In the genomic region with DNA sequence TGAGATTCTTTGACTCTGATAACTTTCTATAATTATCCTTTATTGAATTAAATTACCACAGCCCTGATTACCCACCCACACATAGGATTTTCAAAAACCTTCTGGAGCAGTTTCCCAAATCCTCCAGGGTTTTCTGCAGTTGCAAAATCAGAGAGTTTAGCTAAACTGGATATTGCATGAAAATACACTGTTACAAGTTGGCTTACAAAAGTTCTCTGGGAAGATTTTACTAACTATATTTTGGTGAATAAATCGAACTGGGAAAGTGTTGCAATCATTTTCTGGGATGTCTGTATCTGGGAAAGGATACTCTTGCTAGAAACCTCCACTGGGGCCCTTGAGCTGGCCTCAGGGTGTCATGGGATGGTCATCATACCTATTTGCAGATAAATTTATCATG, we compare ENCODE assay signal across 20 cellular contexts.
DNase-seq lines count a peak whose midpoint lies in the region; ATAC-seq, FAIRE-seq and TF ChIP-seq lines count a peak whose summit lies in the region.
"Had no signal": no experiment of that assay in that cellular context is flagged by ENCODE, and none has a peak within 500 bp of the region (broad histone marks: within the 10 kb centered on the region; RNA-seq: fewer than 3 reads in every experiment).

No MANE protein-coding gene starts in this region.

- no peaks in the 10 kb centered on the region for H3F3A ChIP-seq in smooth muscle cell (ENCODE audit: low read depth)

- CTCF ChIA-PET in K562 (lab: Yijun Ruan, JAX; ENCODE audit: low intra/inter-chr PET ratio): no interaction called here

- H3K9me3 ChIP-seq in K562 (replicated peaks; ENCODE audit: control insufficient read depth, insufficient read depth, low read depth, low read length): no peaks in the 10 kb centered on the region
- no peaks in the 10 kb centered on the region for H3K9me3 ChIP-seq in smooth muscle cell (replicated peaks; ENCODE audit: low read depth)

- H3K27ac ChIP-seq in K562 (ENCODE audit: extremely low read depth, low read depth, low read length) (no peak overlapping the region), smooth muscle cell (ENCODE audit: low read depth) (peak overlapping the region; percentile 30)
- H3K27ac ChIP-seq: BLaER1 treated with 17β-estradiol and CSF1 and Interleukin-3, amounts not matched to agents 10 nM and 100 nM had no signal

- TF ChIP-seq CTCF in AG10803 (conservative IDR thresholded peaks at IDR 0.05; ENCODE audit: low read length) (no peak), K562 (IDR thresholded peaks at IDR 0.05 in 2 of 3, conservative IDR thresholded peaks at IDR 0.05 in 1 of 3; ENCODE audit: insufficient read depth in 2 of 3, low read depth in 1 of 3, low read length in 3 of 3) (no peak), fibroblast of villous mesenchyme (IDR thresholded peaks at IDR 0.05; ENCODE audit: insufficient read depth, low read depth, low read length) (no peak), smooth muscle cell (IDR thresholded peaks at IDR 0.05; ENCODE audit: borderline replicate concordance, insufficient read depth, poor library complexity, severe bottlenecking) (no peak), foreskin fibroblast (IDR thresholded peaks at IDR 0.05; ENCODE audit: low read depth, low read length) (no peak)

- intact Hi-C loops in K562 (cut with micrococcal nuclease): no loop called here

- no peak for ATAC-seq in K562
- no peak for ATAC-seq in HG03097 (IDR thresholded peaks at IDR 0.05; ENCODE audit: low FRiP score, unreplicated experiment)
- ATAC-seq: CD8-positive, alpha-beta T cell; Panc1 had no signal

- no peaks in the 10 kb centered on the region for H3K9me1 ChIP-seq in K562 (ENCODE audit: control insufficient read depth, insufficient read depth, low read length)

- H3K36me3 ChIP-seq in K562 (ENCODE audit: control insufficient read depth, insufficient read depth, low read length) (no peaks in the 10 kb centered on the region), smooth muscle cell (ENCODE audit: low read depth) (peaks cover 5% of the 10 kb centered on the region)
- H3K36me3 ChIP-seq: BLaER1 treated with 17β-estradiol and CSF1 and Interleukin-3, amounts not matched to agents 10 nM and 100 nM had no signal

- H3K4me3 ChIP-seq in AG10803 (ENCODE audit: low read length) (no peak overlapping the region), K562 (no peak overlapping the region), fibroblast of villous mesenchyme (ENCODE audit: low read depth, low read length) (no peak overlapping the region), smooth muscle cell (no peak overlapping the region), foreskin fibroblast (ENCODE audit: low read depth in 1 of 2, low read length in 2 of 2) (no peak overlapping the region)
- H3K4me3 ChIP-seq: BLaER1 treated with 17β-estradiol and CSF1 and Interleukin-3, amounts not matched to agents 10 nM and 100 nM had no signal

- no peak for TF ChIP-seq EP300 in K562 (IDR thresholded peaks at IDR 0.05; ENCODE audit: low read length)

- H3K27me3 ChIP-seq in K562 (ENCODE audit: control insufficient read depth in 2 of 2, insufficient read depth in 2 of 2, low read length in 2 of 2): no peaks in the 10 kb centered on the region; a peak in 1 of 5 replicates
- H3K27me3 ChIP-seq in smooth muscle cell (ENCODE audit: low read depth): no peaks in the 10 kb centered on the region
- H3K27me3 ChIP-seq: BLaER1 treated with 17β-estradiol and CSF1 and Interleukin-3, amounts not matched to agents 10 nM and 100 nM had no signal

- H3K4me2 ChIP-seq in K562 (ENCODE audit: insufficient read depth, low read length) (no peak overlapping the region), smooth muscle cell (peak overlapping the region; percentile 38)
- H3K4me2 ChIP-seq: BLaER1 treated with 17β-estradiol and CSF1 and Interleukin-3, amounts not matched to agents 10 nM and 100 nM had no signal

- POLR2A ChIA-PET in K562 (lab: Yijun Ruan, JAX): interaction anchor here (1.2 kb wide), 1 partner anchor 19 kb away, joined by 3 read pairs; no protein-coding TSS in a partner anchor

- TF ChIP-seq RAD21 in K562 (CRISPR knock-in tag; conservative IDR thresholded peaks at IDR 0.05 in 1 of 2, IDR thresholded peaks at IDR 0.05 in 1 of 2): no peak

- WGBS in K562 (ENCODE audit: insufficient coverage, low coverage, missing lambda C conversion rate): 6% methylated on average over 1 of the region's 1 CpG
- 13% methylated on average over 1 of the region's 1 CpG for WGBS in smooth muscle cell (ENCODE audit: low lambda C conversion rate)

- DNase-seq in AG10803 (ENCODE audit: low read depth) (peak; percentile 49), K562 (ENCODE audit: extremely low read depth in 1 of 4, low spot score in 3 of 4) (no peak), fibroblast of villous mesenchyme (ENCODE audit: low read depth) (peak; percentile 10), smooth muscle cell (lab: John Stamatoyannopoulos, UW; ENCODE audit: unreplicated experiment) (no peak), foreskin fibroblast (no peak), DMS153 treated with DMSO at 0.1 percent for 48 hours (lab: John Stamatoyannopoulos, UW; ENCODE audit: unreplicated experiment) (no peak), NCI-H226 (no peak)
- DNase-seq: Calu3; CD8-positive, alpha-beta T cell; DMS53; HFFc6; Karpas-422; NCI-H1417 treated with DMSO at 0.1 percent for 48 hours; NCI-H1930; NCI-H446 treated with DMSO at 0.1 percent for 48 hours had no signal

- no peak for FAIRE-seq in K562 (lab: Jason Lieb, UNC)
- FAIRE-seq: A204.1, H54 had no signal

- in situ Hi-C loops in K562 (cut with MboI): no loop called here

- H3K79me2 ChIP-seq in K562 (ENCODE audit: control insufficient read depth, insufficient read depth, low read length) (no peaks in the 10 kb centered on the region), smooth muscle cell (ENCODE audit: low read depth) (no peaks in the 10 kb centered on the region)

- no peak for TF ChIP-seq POLR2A in K562 (conservative IDR thresholded peaks at IDR 0.05)

- no peaks in the 10 kb centered on the region for H4K20me1 ChIP-seq in K562 (replicated peaks; ENCODE audit: control insufficient read depth, insufficient read depth, low read length)
- H4K20me1 ChIP-seq in smooth muscle cell (ENCODE audit: low read depth): no peaks in the 10 kb centered on the region
- H4K20me1 ChIP-seq: BLaER1 treated with 17β-estradiol and CSF1 and Interleukin-3, amounts not matched to agents 10 nM and 100 nM had no signal

- no peak overlapping the region for H2AFZ ChIP-seq in K562 (ENCODE audit: low read depth, low read length)
- H2AFZ ChIP-seq in smooth muscle cell (ENCODE audit: low read depth): no peak overlapping the region

- H3K4me1 ChIP-seq in K562 (replicated peaks in 1 of 2; ENCODE audit: control insufficient read depth in 2 of 2, insufficient read depth in 2 of 2, low read length in 2 of 2): no peaks in the 10 kb centered on the region
- peaks cover 5% of the 10 kb centered on the region for H3K4me1 ChIP-seq in smooth muscle cell (ENCODE audit: low read depth)
- H3K4me1 ChIP-seq: BLaER1 treated with 17β-estradiol and CSF1 and Interleukin-3, amounts not matched to agents 10 nM and 100 nM had no signal

- no peak overlapping the region for H3K9ac ChIP-seq in K562 (ENCODE audit: insufficient read depth in 1 of 2, low read depth in 2 of 2, low read length in 2 of 2)
- no peak overlapping the region for H3K9ac ChIP-seq in smooth muscle cell (ENCODE audit: low read depth)
- H3K9ac ChIP-seq: BLaER1 treated with 17β-estradiol and CSF1 and Interleukin-3, amounts not matched to agents 10 nM and 100 nM had no signal

- BruUV-seq in K562 (replicated peaks; lab: Mats Ljungman, UMichigan): no TSS peak

TF ChIP-seq in K562, 482 proteins besides CTCF, POLR2A, EP300 and RAD21:
- TF ChIP-seq XRCC3 (IDR thresholded peaks at IDR 0.05): no peak
- TF ChIP-seq BHLHE40 (IDR thresholded peaks at IDR 0.05; ENCODE audit: low read length): no peak
- TF ChIP-seq ZNF586 (CRISPR knock-in tag; conservative IDR thresholded peaks at IDR 0.05): no peak
- no peak for TF ChIP-seq ZNF24 (IDR thresholded peaks at IDR 0.05)
- TF ChIP-seq, protein P1, sequence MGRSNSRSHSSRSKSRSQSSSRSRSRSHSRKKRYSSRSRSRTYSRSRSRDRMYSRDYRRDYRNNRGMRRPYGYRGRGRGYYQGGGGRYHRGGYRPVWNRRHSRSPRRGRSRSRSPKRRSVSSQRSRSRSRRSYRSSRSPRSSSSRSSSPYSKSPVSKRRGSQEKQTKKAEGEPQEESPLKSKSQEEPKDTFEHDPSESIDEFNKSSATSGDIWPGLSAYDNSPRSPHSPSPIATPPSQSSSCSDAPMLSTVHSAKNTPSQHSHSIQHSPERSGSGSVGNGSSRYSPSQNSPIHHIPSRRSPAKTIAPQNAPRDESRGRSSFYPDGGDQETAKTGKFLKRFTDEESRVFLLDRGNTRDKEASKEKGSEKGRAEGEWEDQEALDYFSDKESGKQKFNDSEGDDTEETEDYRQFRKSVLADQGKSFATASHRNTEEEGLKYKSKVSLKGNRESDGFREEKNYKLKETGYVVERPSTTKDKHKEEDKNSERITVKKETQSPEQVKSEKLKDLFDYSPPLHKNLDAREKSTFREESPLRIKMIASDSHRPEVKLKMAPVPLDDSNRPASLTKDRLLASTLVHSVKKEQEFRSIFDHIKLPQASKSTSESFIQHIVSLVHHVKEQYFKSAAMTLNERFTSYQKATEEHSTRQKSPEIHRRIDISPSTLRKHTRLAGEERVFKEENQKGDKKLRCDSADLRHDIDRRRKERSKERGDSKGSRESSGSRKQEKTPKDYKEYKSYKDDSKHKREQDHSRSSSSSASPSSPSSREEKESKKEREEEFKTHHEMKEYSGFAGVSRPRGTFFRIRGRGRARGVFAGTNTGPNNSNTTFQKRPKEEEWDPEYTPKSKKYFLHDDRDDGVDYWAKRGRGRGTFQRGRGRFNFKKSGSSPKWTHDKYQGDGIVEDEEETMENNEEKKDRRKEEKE (IDR thresholded peaks at IDR 0.05; ENCODE audit: borderline replicate concordance in 1 of 2, control insufficient read depth in 1 of 2, low read depth in 2 of 2, low read length in 1 of 2): no peak
- no peak for TF ChIP-seq ESRRA (IDR thresholded peaks at IDR 0.05; ENCODE audit: borderline replicate concordance, low read depth)
- TF ChIP-seq CEBPB (tag; IDR thresholded peaks at IDR 0.05): peak; percentile 52
TF ChIP-seq in K562: peak in this region for 1.

Comparison
In these comparisons a context has a peak if more than half of its experiments do, and no peak if none do; other contexts are left out.
1. DNase-seq: peak in AG10803 (single experiment) and fibroblast of villous mesenchyme (single experiment); none in K562 (0 of 4), smooth muscle cell (single experiment), foreskin fibroblast (0 of 2), DMS153 treated with DMSO at 0.1 percent for 48 hours (single experiment) and NCI-H226 (single experiment).